1 cellular context compared by ENCODE assay signal in genomic region chr6:146422789-146423188, GRCh38.
A peak's percentile ranks its signal among the peaks of the same experiment; 100 is the strongest.
TF ChIP-seq lines count a peak whose summit lies in the region.

No MANE protein-coding gene starts in this region.

TF ChIP-seq in K562, 482 proteins besides CTCF, POLR2A, EP300 and RAD21:
- TF ChIP-seq ZNF512 (tag; IDR thresholded peaks at IDR 0.05) (peak; percentile 54), MXI1 (IDR thresholded peaks at IDR 0.05; ENCODE audit: low read depth, low read length) (no peak), ZBTB26 (CRISPR knock-in tag; IDR thresholded peaks at IDR 0.05) (peak; percentile 57; the same call in 1 of the 2 replicates)
